In the genomic region with DNA sequence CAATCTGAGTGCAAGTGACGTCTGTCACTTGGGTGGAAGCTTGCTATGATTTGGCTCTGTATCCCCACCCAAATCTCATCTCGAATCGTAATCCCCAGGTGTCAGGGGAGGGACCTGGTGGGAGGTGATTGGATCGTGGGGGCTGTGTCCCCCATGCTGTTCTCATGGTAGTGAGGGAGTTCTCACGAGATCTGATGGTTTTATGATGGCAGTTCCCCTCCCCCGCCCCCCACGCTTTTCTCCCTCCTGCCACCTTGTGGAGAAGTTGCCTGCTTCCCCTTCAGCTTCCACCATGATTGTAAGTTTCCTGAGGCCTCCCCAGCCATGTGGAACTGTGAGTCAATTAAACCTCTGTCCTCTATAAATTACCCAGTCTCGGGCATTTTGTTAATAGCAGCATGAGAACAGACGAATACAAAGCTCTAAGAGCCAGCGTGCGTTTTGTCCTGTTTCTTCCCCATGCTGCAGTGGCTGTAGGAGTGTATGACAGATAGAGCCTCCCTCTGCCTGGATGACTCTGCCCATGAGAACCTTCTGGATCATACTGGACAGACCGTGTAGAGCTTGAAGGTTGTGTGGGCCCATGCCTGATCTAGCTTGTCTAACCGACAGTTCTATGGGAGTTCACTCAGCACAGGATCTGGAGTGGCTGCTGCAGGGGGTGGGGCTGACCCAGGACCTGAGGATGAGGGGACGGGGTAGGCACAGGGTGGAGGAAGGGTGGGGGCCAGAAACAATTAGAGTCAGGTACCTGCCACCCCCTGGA, we compare ENCODE assay signal across 12 cellular contexts.
A peak's percentile ranks its signal among the peaks of the same experiment; 100 is the strongest.
DNase-seq lines count a peak whose midpoint lies in the region; ATAC-seq and TF ChIP-seq lines count a peak whose summit lies in the region.
"Had no signal": no experiment of that assay in that cellular context is flagged by ENCODE, and none has a peak within 500 bp of the region (broad histone marks: within the 10 kb centered on the region; RNA-seq: fewer than 3 reads in every experiment).

No MANE protein-coding gene starts in this region.

- TF ChIP-seq EP300 in gastroesophageal sphincter (IDR thresholded peaks at IDR 0.05) = no peak

- H3K4me3 ChIP-seq in cardiac muscle cell = no peak overlapping the region
- no peak overlapping the region for H3K4me3 ChIP-seq in heart right ventricle
- H3K4me3 ChIP-seq in Panc1 (ENCODE audit: low read depth in 2 of 2, low read length in 2 of 2) = no peak overlapping the region
- no peak overlapping the region for H3K4me3 ChIP-seq in gastroesophageal sphincter
- no peak overlapping the region for H3K4me3 ChIP-seq in vagina
- H3K4me3 ChIP-seq: BLaER1 treated with 17β-estradiol and CSF1 and Interleukin-3, amounts not matched to agents 10 nM and 100 nM; mucosa of descending colon had no signal

- H3K4me1 Mint-ChIP-seq in type B pancreatic cell (ENCODE audit: unreplicated experiment) = peaks cover 36% of the 10 kb centered on the region
- peaks cover 22% of the 10 kb centered on the region for H3K4me1 Mint-ChIP-seq in T-helper 17 cell

- H3K36me3 Mint-ChIP-seq in type B pancreatic cell = peaks cover 4% of the 10 kb centered on the region
- H3K36me3 Mint-ChIP-seq in T-helper 17 cell (ENCODE audit: low read depth) = no peaks in the 10 kb centered on the region

- no peak for ATAC-seq in heart right ventricle
- ATAC-seq in Panc1 = no peak
- no peak for ATAC-seq in gastroesophageal sphincter
- ATAC-seq in T-helper 17 cell = no peak
- ATAC-seq: mucosa of descending colon had no signal

- no TSS peak for BruUV-seq in Panc1 (replicated peaks; lab: Mats Ljungman, UMichigan)

- H3K4me1 ChIP-seq in cardiac muscle cell (ENCODE audit: low read depth) = no peaks in the 10 kb centered on the region
- H3K4me1 ChIP-seq in heart right ventricle = peaks cover 0 to 16% (median 13%) of the 10 kb centered on the region in 9 donors
- peaks cover 22% of the 10 kb centered on the region for H3K4me1 ChIP-seq in Panc1 (ENCODE audit: control insufficient read depth, insufficient read depth, low read length)
- H3K4me1 ChIP-seq in gastroesophageal sphincter = peaks cover 3 to 42% (median 15%) of the 10 kb centered on the region in 3 donors
- H3K4me1 ChIP-seq in vagina = peaks cover 21% of the 10 kb centered on the region

- CTCF ChIA-PET in Panc1 (lab: Charles Lee) = interaction anchor here (0.6 kb wide), 1 partner anchor 77 kb away, joined by 5 read pairs; no protein-coding TSS in a partner anchor

- 79 to 83% methylated on average over 14 of the region's 14 CpGs for WGBS in heart right ventricle, 2 donors
- 76% methylated on average over 3 of the region's 14 CpGs; no CpG with 5 or more reads in 1 of the 2 donors for WGBS in gastroesophageal sphincter (ENCODE audit: low coverage in 1 of 2), 2 donors

- no peaks in the 10 kb centered on the region for H3K27me3 Mint-ChIP-seq in type B pancreatic cell
- no peaks in the 10 kb centered on the region for H3K27me3 Mint-ChIP-seq in T-helper 17 cell

- POLR2A ChIA-PET in Panc1 (lab: Charles Lee) = no interaction called here

- TF ChIP-seq CTCF in cardiac muscle cell (IDR thresholded peaks at IDR 0.05; ENCODE audit: low read depth, low read length) (peak; percentile 28), heart right ventricle (IDR thresholded peaks at IDR 0.05) (peak in 2 of 9 donors; percentile 4 to 21), Panc1 (IDR thresholded peaks at IDR 0.05) (no peak), gastroesophageal sphincter (IDR thresholded peaks at IDR 0.05) (peak in 1 of 4 experiments; percentile 28), type B pancreatic cell (conservative IDR thresholded peaks at IDR 0.05) (peak; percentile 48), vagina (IDR thresholded peaks at IDR 0.05) (no peak)

- intact Hi-C loops in heart right ventricle (cut with DNase I) (no loop called here), Panc1 (cut with micrococcal nuclease; ENCODE audit: unreplicated experiment) (no loop called here), vagina (cut with DNase I) (no loop called here)

- no peak for DNase-seq in cardiac muscle cell (ENCODE audit: low read depth in 1 of 2, low spot score in 1 of 2)
- no peak for DNase-seq in heart right ventricle
- DNase-seq in Panc1 (ENCODE audit: low read depth, low spot score) = no peak
- DNase-seq in type B pancreatic cell (ENCODE audit: extremely low spot score, unreplicated experiment) = no peak
- DNase-seq in effector CD4-positive, alpha-beta T cell = no peak
- DNase-seq in vagina (ENCODE audit: extremely low spot score in 2 of 2) = no peak
- DNase-seq in T-helper 17 cell = no peak
- DNase-seq: activated CD8-positive, alpha-beta memory T cell treated with anti-CD3 and anti-CD28 coated beads for 24 hours; mucosa of descending colon; NCI-H187 treated with DMSO at 0.1 percent for 48 hours had no signal

- H3K27ac Mint-ChIP-seq in type B pancreatic cell = no peak overlapping the region
- no peak overlapping the region for H3K27ac Mint-ChIP-seq in T-helper 17 cell

- H3K9me3 ChIP-seq in cardiac muscle cell (ENCODE audit: low read depth) (no peaks in the 10 kb centered on the region), heart right ventricle (no peaks in the 10 kb centered on the region), Panc1 (ENCODE audit: control insufficient read depth, insufficient read depth, low read depth, low read length) (no peaks in the 10 kb centered on the region), gastroesophageal sphincter (no peaks in the 10 kb centered on the region), vagina (no peaks in the 10 kb centered on the region), T-helper 17 cell (ENCODE audit: control insufficient read depth, low read length, poor library complexity, severe bottlenecking) (no peaks in the 10 kb centered on the region)
- H3K9me3 ChIP-seq: BLaER1 treated with 17β-estradiol and CSF1 and Interleukin-3, amounts not matched to agents 10 nM and 100 nM; mucosa of descending colon had no signal

- H3K4me3 Mint-ChIP-seq in type B pancreatic cell (no peak overlapping the region), T-helper 17 cell (no peak overlapping the region)

- TF ChIP-seq POLR2A in gastroesophageal sphincter (IDR thresholded peaks at IDR 0.05) (no peak), vagina (IDR thresholded peaks at IDR 0.05) (no peak)

- no peaks in the 10 kb centered on the region for H3K9me3 Mint-ChIP-seq in type B pancreatic cell

- H3K27ac ChIP-seq in cardiac muscle cell (no peak overlapping the region), heart right ventricle (no peak overlapping the region), Panc1 (ENCODE audit: low read length) (peak overlapping the region; percentile 87), gastroesophageal sphincter (peak overlapping the region; percentile 21 to 85 (median 80)), vagina (no peak overlapping the region)
- H3K27ac ChIP-seq: BLaER1 treated with 17β-estradiol and CSF1 and Interleukin-3, amounts not matched to agents 10 nM and 100 nM had no signal

- in situ Hi-C loops in Panc1 (cut with HindIII; ENCODE audit: low pct_unique_long_range_greater_than_20kb, low sequenced_read_pairs) = no loop called here

- no peaks in the 10 kb centered on the region for H3K27me3 ChIP-seq in cardiac muscle cell
- H3K27me3 ChIP-seq in heart right ventricle = no peaks in the 10 kb centered on the region
- H3K27me3 ChIP-seq in Panc1 (ENCODE audit: control insufficient read depth, insufficient read depth, low read length) = no peaks in the 10 kb centered on the region
- no peaks in the 10 kb centered on the region for H3K27me3 ChIP-seq in gastroesophageal sphincter
- H3K27me3 ChIP-seq in vagina = no peaks in the 10 kb centered on the region
- H3K27me3 ChIP-seq: BLaER1 treated with 17β-estradiol and CSF1 and Interleukin-3, amounts not matched to agents 10 nM and 100 nM had no signal

- H3K36me3 ChIP-seq in cardiac muscle cell = no peaks in the 10 kb centered on the region
- H3K36me3 ChIP-seq in heart right ventricle = no peaks in the 10 kb centered on the region
- no peaks in the 10 kb centered on the region for H3K36me3 ChIP-seq in Panc1 (ENCODE audit: control insufficient read depth, insufficient read depth, low read length)
- H3K36me3 ChIP-seq in gastroesophageal sphincter = no peaks in the 10 kb centered on the region
- no peaks in the 10 kb centered on the region for H3K36me3 ChIP-seq in vagina
- H3K36me3 ChIP-seq: BLaER1 treated with 17β-estradiol and CSF1 and Interleukin-3, amounts not matched to agents 10 nM and 100 nM had no signal

Comparison
In these comparisons a context has a peak if more than half of its experiments do, and no peak if none do; other contexts are left out.
1. H3K27ac ChIP-seq: peak in Panc1 (single experiment) and gastroesophageal sphincter (4 of 4); none in cardiac muscle cell (single experiment), heart right ventricle (0 of 10) and vagina (single experiment).
2. CTCF ChIP-seq: peak in cardiac muscle cell (single experiment) and type B pancreatic cell (single experiment); none in Panc1 (single experiment) and vagina (0 of 3).